ENCODE assay signal across 9 cellular contexts in the genomic region with DNA sequence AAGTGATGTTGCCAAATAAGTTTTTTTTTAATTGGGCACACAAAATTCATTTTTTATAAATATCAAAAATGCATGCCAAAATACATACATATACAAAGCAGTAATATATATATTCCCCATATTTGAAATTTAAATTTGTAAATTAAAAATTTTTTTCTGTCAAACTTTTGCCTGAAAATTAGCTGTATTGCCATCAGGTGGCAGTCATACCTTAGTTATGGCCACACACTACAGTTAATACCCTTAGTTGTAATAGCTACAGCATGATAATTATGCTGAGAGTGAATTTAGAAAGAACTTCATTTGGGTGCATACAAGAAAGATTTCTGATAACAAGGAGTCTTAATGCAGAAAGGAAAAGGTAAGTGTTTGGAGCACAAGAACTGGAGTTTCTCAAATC. TPM values are rescaled to one million over a fixed set of nuclear protein-coding genes. Genes with fewer than 3 reads are reported as not detected.
DNase-seq lines count a peak whose midpoint lies in the region; ATAC-seq and TF ChIP-seq lines count a peak whose summit lies in the region.
"Had no signal": no experiment of that assay in that cellular context is flagged by ENCODE, and none has a peak within 500 bp of the region (broad histone marks: within the 10 kb centered on the region; RNA-seq: fewer than 3 reads in every experiment).

No MANE protein-coding gene starts in this region.

- H3K4me3 ChIP-seq in NB4 (ENCODE audit: low read depth, low read length) (no peak overlapping the region), epithelial cell of proximal tubule (ENCODE audit: low read depth, low read length) (no peak overlapping the region)

- TF ChIP-seq CTCF in NB4 (IDR thresholded peaks at IDR 0.05; ENCODE audit: low read depth, low read length), result peak; percentile 37
- peak; percentile 50 for TF ChIP-seq CTCF in epithelial cell of proximal tubule (conservative IDR thresholded peaks at IDR 0.05; ENCODE audit: low read depth, low read length)

- ATAC-seq in GM18511 (IDR thresholded peaks at IDR 0.05; ENCODE audit: unreplicated experiment) (no peak), HG03135 (IDR thresholded peaks at IDR 0.05; ENCODE audit: unreplicated experiment) (no peak)
- ATAC-seq: Right ventricle myocardium inferior had no signal

- DNase-seq in stimulated activated CD4-positive, alpha-beta T cell treated with anti-CD3 and anti-CD28 coated beads, Interleukin-2, amount 100 ng/mL, for 4 hours (ENCODE audit: low read depth), result peak; percentile 6
- DNase-seq in stimulated activated CD4-positive, alpha-beta T cell treated with anti-CD3 and anti-CD28 coated beads, Interleukin-2, amount 100 ng/mL, for 48 hours, result no peak
- DNase-seq in NB4 (ENCODE audit: low read depth), result peak; percentile 38
- no peak for DNase-seq in epithelial cell of proximal tubule (ENCODE audit: low read depth)
- DNase-seq in activated naive CD4-positive, alpha-beta T cell (lab: John Stamatoyannopoulos, UW), result no peak
- no peak for DNase-seq in NCI-H187 (lab: John Stamatoyannopoulos, UW)

- no peak for TF ChIP-seq POLR2A in NB4 (IDR thresholded peaks at IDR 0.05; ENCODE audit: extremely low read depth, insufficient read length)

RNA-seq across cellular contexts. Expression of a gene that starts 46.2 kb away (rescaled TPM):
- 13.7 and 15.0 TPM in 2 replicates for total RNA-seq in epithelial cell of proximal tubule

Comparison
In these comparisons a context has a peak if more than half of its experiments do, and no peak if none do; other contexts are left out.
1. DNase-seq: peak in stimulated activated CD4-positive, alpha-beta T cell treated with anti-CD3 and anti-CD28 coated beads, Interleukin-2, amount 100 ng/mL, for 4 hours (single experiment) and NB4 (single experiment); none in stimulated activated CD4-positive, alpha-beta T cell treated with anti-CD3 and anti-CD28 coated beads, Interleukin-2, amount 100 ng/mL, for 48 hours (0 of 2), epithelial cell of proximal tubule (single experiment), activated naive CD4-positive, alpha-beta T cell (0 of 4) and NCI-H187 (0 of 2).